In genomic region chr17:41865596-41865893, GRCh38 we compare ENCODE assay signal across 9 cellular contexts. TPM values are rescaled to one million over a fixed set of nuclear protein-coding genes. Genes with fewer than 3 reads are reported as not detected.
DNase-seq lines count a peak whose midpoint lies in the region; ATAC-seq and TF ChIP-seq lines count a peak whose summit lies in the region.
"Had no signal": no experiment of that assay in that cellular context is flagged by ENCODE, and none has a peak within 500 bp of the region (broad histone marks: within the 10 kb centered on the region; RNA-seq: fewer than 3 reads in every experiment).

No MANE protein-coding gene starts in this region.

- WGBS in endodermal cell (ENCODE audit: insufficient coverage in 1 of 2, insufficient read length in 1 of 2), 2 experiments: 2 to 18% methylated on average over 7 to 10 of the region's 10 CpGs
- 0 to 2% (median 1%) methylated on average over 10 of the region's 10 CpGs for WGBS in ovary, 3 donors

- H3K4me3 Mint-ChIP-seq in Caco-2 (ENCODE audit: unreplicated experiment): no peak overlapping the region
- no peak overlapping the region for H3K4me3 Mint-ChIP-seq in endodermal cell
- H3K4me3 Mint-ChIP-seq: activated naive CD4-positive, alpha-beta T cell treated with anti-CD3 and anti-CD28 coated beads, Interleukin-2, amount 50 U/mL, for 24 hours had no signal

- DNase-seq in Caco-2: no peak
- DNase-seq in endodermal cell: no peak
- DNase-seq in ovary: no peak
- no peak for DNase-seq in dermis blood vessel endothelial cell
- DNase-seq in GM19240 (ENCODE audit: insufficient read length, low spot score): no peak
- no peak for DNase-seq in cortex of kidney (lab: John Stamatoyannopoulos, UW)

- TF ChIP-seq POLR2A in ovary (IDR thresholded peaks at IDR 0.05): no peak

- H3K27me3 Mint-ChIP-seq in Caco-2 (ENCODE audit: insufficient read depth, unreplicated experiment): no peaks in the 10 kb centered on the region
- no peaks in the 10 kb centered on the region for H3K27me3 Mint-ChIP-seq in endodermal cell (ENCODE audit: insufficient read depth)
- H3K27me3 Mint-ChIP-seq: activated naive CD4-positive, alpha-beta T cell treated with anti-CD3 and anti-CD28 coated beads, Interleukin-2, amount 50 U/mL, for 24 hours had no signal

- H3K9me3 ChIP-seq in Caco-2: no peaks in the 10 kb centered on the region
- H3K9me3 ChIP-seq in OCI-LY3 (ENCODE audit: insufficient read depth, low read length): no peaks in the 10 kb centered on the region
- no peaks in the 10 kb centered on the region for H3K9me3 ChIP-seq in endodermal cell (ENCODE audit: control insufficient read depth, low read length)
- H3K9me3 ChIP-seq in ovary: no peaks in the 10 kb centered on the region

- peak overlapping the region; percentile 76 for H3K4me2 ChIP-seq in OCI-LY3 (ENCODE audit: low read length)

- CTCF ChIA-PET in Caco-2 (lab: Charles Lee): interaction anchor here (0.5 to 1.9 kb wide), 7 partner anchors 28 to 170 kb away, joined by 3 to 7 read pairs (median 5); partner anchors contain the start of genes JUP and P3H4

- peak in 1 of 2 experiments; percentile 2 for TF ChIP-seq CTCF in Caco-2 (IDR thresholded peaks at IDR 0.05; ENCODE audit: insufficient read depth in 1 of 2, low read depth in 1 of 2, low read length in 1 of 2, severe bottlenecking in 1 of 2, unreplicated experiment in 1 of 2)
- no peak for TF ChIP-seq CTCF in OCI-LY3 (IDR thresholded peaks at IDR 0.05; ENCODE audit: low read depth, low read length)
- TF ChIP-seq CTCF in endodermal cell (conservative IDR thresholded peaks at IDR 0.05): no peak
- no peak for TF ChIP-seq CTCF in ovary (IDR thresholded peaks at IDR 0.05)

- H3K79me2 ChIP-seq in OCI-LY3 (ENCODE audit: low read length): peaks cover 43% of the 10 kb centered on the region

- H3K27ac ChIP-seq in OCI-LY3 (ENCODE audit: low read length) (peak overlapping the region; percentile 23; the same call in 1 of the 2 replicates), endodermal cell (ENCODE audit: low read depth, low read length) (peak overlapping the region; percentile 54), ovary (peak overlapping the region in 1 of 2 donors; percentile 85)

- H3K9ac ChIP-seq in OCI-LY3 (ENCODE audit: low read length): peak overlapping the region; percentile 26; the same call in 1 of the 2 replicates
- H3K9ac ChIP-seq in endodermal cell (ENCODE audit: extremely low read depth, low read length, poor library complexity, severe bottlenecking): no peak overlapping the region

- H3K36me3 Mint-ChIP-seq in Caco-2 (ENCODE audit: insufficient read depth, unreplicated experiment): peaks cover 47% of the 10 kb centered on the region
- peaks cover 38% of the 10 kb centered on the region for H3K36me3 Mint-ChIP-seq in endodermal cell (ENCODE audit: low read depth)

- no TSS peak for BruUV-seq in Caco-2 (replicated peaks; lab: Mats Ljungman, UMichigan)

- TF ChIP-seq EP300 in ovary (IDR thresholded peaks at IDR 0.05): no peak

- H3K9me3 Mint-ChIP-seq in Caco-2 (ENCODE audit: unreplicated experiment) (no peaks in the 10 kb centered on the region), endodermal cell (no peaks in the 10 kb centered on the region)
- H3K9me3 Mint-ChIP-seq: activated naive CD4-positive, alpha-beta T cell treated with anti-CD3 and anti-CD28 coated beads, Interleukin-2, amount 50 U/mL, for 24 hours had no signal

- POLR2A ChIA-PET in Caco-2 (lab: Charles Lee): interaction anchor here (0.6 to 1.5 kb wide), 8 partner anchors 53 to 1313 kb away, joined by 3 to 6 read pairs (median 3); partner anchors contain the start of genes ACLY, JUP and P3H4

- H3K4me1 Mint-ChIP-seq in Caco-2 (ENCODE audit: low read depth, unreplicated experiment) (peaks cover 7% of the 10 kb centered on the region), endodermal cell (peaks cover 12% of the 10 kb centered on the region)

- H3K4me3 ChIP-seq in Caco-2 (ENCODE audit: low read depth, low read length) (peak overlapping the region; percentile 30), OCI-LY3 (ENCODE audit: low read length) (peak overlapping the region; percentile 95), endodermal cell (ENCODE audit: low read length) (peak overlapping the region; percentile 23), ovary (peak overlapping the region; percentile 99)

- H2AFZ ChIP-seq in OCI-LY3 (ENCODE audit: low read depth, low read length): no peak overlapping the region

- H3K27me3 ChIP-seq in Caco-2 (replicated peaks; ENCODE audit: control insufficient read depth, insufficient read depth, low read length) (no peaks in the 10 kb centered on the region), OCI-LY3 (ENCODE audit: low read depth, low read length) (no peaks in the 10 kb centered on the region), endodermal cell (ENCODE audit: control insufficient read depth, insufficient read depth, low read length, poor library complexity, severe bottlenecking) (no peaks in the 10 kb centered on the region), ovary (no peaks in the 10 kb centered on the region)

- H3K4me1 ChIP-seq in Caco-2 (peaks cover 15% of the 10 kb centered on the region), OCI-LY3 (ENCODE audit: low read length) (peaks cover 11% of the 10 kb centered on the region), endodermal cell (ENCODE audit: control insufficient read depth, insufficient read depth, low read length) (peaks cover 5% of the 10 kb centered on the region), ovary (ENCODE audit: insufficient read depth) (peaks cover 10% of the 10 kb centered on the region)

- H3K36me3 ChIP-seq in Caco-2 (ENCODE audit: control insufficient read depth, insufficient read depth, low read length) (peaks cover 8% of the 10 kb centered on the region), OCI-LY3 (replicated peaks; ENCODE audit: low read depth, low read length) (peaks cover 29% of the 10 kb centered on the region), endodermal cell (ENCODE audit: control insufficient read depth, insufficient read depth, low read length) (peaks cover 33% of the 10 kb centered on the region), ovary (no peaks in the 10 kb centered on the region)

- intact Hi-C loops in Caco-2 (cut with micrococcal nuclease; ENCODE audit: unreplicated experiment): loop anchor here (1.0 kb wide), 2 partner anchors 53 to 127 kb away; no protein-coding TSS in a partner anchor
- intact Hi-C loops in ovary (cut with DNase I): loop anchor here in 1 of 4 donors (10.0 kb wide), 1 partner anchor 61 kb away; no protein-coding TSS in a partner anchor

- no peak overlapping the region for H3K27ac Mint-ChIP-seq in Caco-2 (ENCODE audit: unreplicated experiment)
- peak overlapping the region; percentile 84 for H3K27ac Mint-ChIP-seq in endodermal cell
- H3K27ac Mint-ChIP-seq: activated naive CD4-positive, alpha-beta T cell treated with anti-CD3 and anti-CD28 coated beads, Interleukin-2, amount 50 U/mL, for 24 hours had no signal

- ATAC-seq in GM18867 (IDR thresholded peaks at IDR 0.05; ENCODE audit: unreplicated experiment): no peak

- H4K20me1 ChIP-seq in OCI-LY3 (ENCODE audit: insufficient read depth, low read length): peaks cover 29% of the 10 kb centered on the region

RNA-seq across cellular contexts. Expression of gene KLHL11, which starts 0.3 kb away (rescaled TPM):
- total RNA-seq in Caco-2 (2022): 20.3 and 22.2 TPM in 2 replicates
- total RNA-seq in endodermal cell: 10 to 100 TPM; 13.3 to 15.9 TPM
- polyA plus RNA-seq in endodermal cell (2013, experiment 1 of 2): 6.6 TPM
- polyA plus RNA-seq in endodermal cell (2013, experiment 2 of 2): 6.3 TPM
- total RNA-seq in ovary: 10 to 100 TPM; 18.9 to 30.5 (median 20.6) TPM
- polyA plus RNA-seq in ovary: 1 to 10 TPM; 2.7 to 3.9 TPM
- total RNA-seq in dermis blood vessel endothelial cell: 35.7 and 41.2 TPM in 2 replicates

RNA-seq across cellular contexts. Expression of gene KLHL10, which starts 27.9 kb away (rescaled TPM):
- not detected in 2 replicates for total RNA-seq in Caco-2 (2022)
- total RNA-seq in endodermal cell: under 1 TPM in 1 of 2 donors, not detected in 1; 0.15 TPM
- polyA plus RNA-seq in endodermal cell (2013, experiment 1 of 2): not detected
- polyA plus RNA-seq in endodermal cell (2013, experiment 2 of 2): not detected
- total RNA-seq in ovary: under 1 TPM; 0.13 to 0.60 (median 0.23) TPM
- polyA plus RNA-seq in ovary: under 1 TPM; 0.21 to 0.57 TPM
- 0.05 TPM in 1 of 2 replicates, not detected in the other for total RNA-seq in dermis blood vessel endothelial cell

RNA-seq across cellular contexts. Expression of gene NT5C3B, which starts 29.5 kb away (rescaled TPM):
- 85.4 and 94.5 TPM in 2 replicates for total RNA-seq in Caco-2 (2022)
- total RNA-seq in endodermal cell: 10 to 100 TPM; 65.2 to 79.5 TPM
- 77.9 TPM for polyA plus RNA-seq in endodermal cell (2013, experiment 1 of 2)
- 72.6 TPM for polyA plus RNA-seq in endodermal cell (2013, experiment 2 of 2)
- total RNA-seq in ovary: 10 to 100 TPM; 34.5 to 65.4 (median 48.8) TPM
- polyA plus RNA-seq in ovary: 100 to 1,000 TPM in 1 of 2 donors, 10 to 100 TPM in 1; 71.0 to 106 TPM
- 53.0 and 102 TPM in 2 replicates for total RNA-seq in dermis blood vessel endothelial cell

RNA-seq across cellular contexts. Expression of gene FKBP10, which starts 52.7 kb away (rescaled TPM):
- total RNA-seq in Caco-2 (2022): 112 and 132 TPM in 2 replicates
- total RNA-seq in endodermal cell: 100 to 1,000 TPM; 179 to 291 TPM
- polyA plus RNA-seq in endodermal cell (2013, experiment 1 of 2): 230 TPM
- polyA plus RNA-seq in endodermal cell (2013, experiment 2 of 2): 211 TPM
- total RNA-seq in ovary: 100 to 1,000 TPM in 2 of 7 donors, 10 to 100 TPM in 5; 37.1 to 106 (median 82.5) TPM
- 10 to 100 TPM; 76.2 to 80.0 TPM for polyA plus RNA-seq in ovary
- total RNA-seq in dermis blood vessel endothelial cell: 186 and 244 TPM in 2 replicates

RNA-seq across cellular contexts. Expression of gene ACLY, which starts 53.2 kb away (rescaled TPM):
- total RNA-seq in Caco-2 (2022) (246 and 252 TPM in 2 replicates), endodermal cell (100 to 1,000 TPM; 261 to 304 TPM), ovary (100 to 1,000 TPM in 1 of 7 donors, 10 to 100 TPM in 6; 23.6 to 119 (median 53.4) TPM), dermis blood vessel endothelial cell (195 and 384 TPM in 2 replicates)
- 223 TPM for polyA plus RNA-seq in endodermal cell (2013, experiment 1 of 2)
- 225 TPM for polyA plus RNA-seq in endodermal cell (2013, experiment 2 of 2)
- polyA plus RNA-seq in ovary: 10 to 100 TPM; 26.9 to 69.4 TPM

Comparison
In these comparisons a context has a peak if more than half of its experiments do, and no peak if none do; other contexts are left out.
1. H3K4me3 ChIP-seq: peak in every context shown above with its lines; median percentile 99 in ovary; 95 in OCI-LY3; 30 in Caco-2; 23 in endodermal cell.